8 cellular contexts compared by ENCODE assay signal in the genomic region with DNA sequence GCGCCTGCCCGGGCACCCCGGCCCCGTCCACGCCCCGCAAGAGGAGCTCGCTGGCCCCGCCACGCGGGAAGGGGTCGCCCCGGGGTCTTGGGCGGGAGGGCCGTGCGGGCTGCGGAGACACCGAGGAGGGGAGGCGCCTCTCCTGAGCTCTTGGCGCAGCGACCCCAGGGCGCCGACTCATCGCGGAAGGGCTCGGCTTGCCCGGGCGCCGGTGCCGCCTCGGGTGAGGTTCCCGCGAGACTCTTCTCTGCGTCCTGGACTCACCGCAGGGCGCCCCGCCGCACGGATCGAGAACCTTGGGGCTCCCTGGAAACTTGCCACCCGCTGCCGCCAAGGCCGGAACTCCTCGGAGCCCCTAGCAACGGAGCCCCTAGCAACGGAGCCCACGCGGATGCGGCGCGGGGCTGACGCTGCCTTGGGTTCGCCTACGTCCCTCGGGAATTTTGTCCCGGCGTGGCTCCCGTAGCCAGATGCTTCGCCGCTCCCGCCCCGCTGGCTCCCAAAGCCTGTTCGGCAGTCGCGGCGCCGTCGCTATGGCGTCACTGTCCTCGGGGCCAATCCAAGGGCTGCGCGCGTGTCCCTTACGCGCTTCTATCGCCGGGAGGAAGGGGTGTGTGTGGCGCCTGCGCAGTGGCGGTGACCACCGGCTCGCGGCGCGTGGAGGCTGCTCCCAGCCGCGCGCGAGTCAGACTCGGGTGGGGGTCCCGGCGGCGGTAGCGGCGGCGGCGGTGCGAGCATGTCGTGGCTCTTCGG. TPM values are rescaled to one million over a fixed set of nuclear protein-coding genes. Genes with fewer than 3 reads are reported as not detected.
DNase-seq lines count a peak whose midpoint lies in the region; ATAC-seq and TF ChIP-seq lines count a peak whose summit lies in the region.

TSS of gene ATAD3A (plus strand) at position 630 of the 753 bp plus-strand sequence. CDS start at position 737, 107 bp downstream.

- peak; percentile 83 for ATAC-seq in HG02571 (IDR thresholded peaks at IDR 0.05; ENCODE audit: unreplicated experiment)

- no CpG with 5 or more reads among the region's 99 CpGs for WGBS in neuronal stem cell (ENCODE audit: extremely low coverage in 2 of 2, insufficient read length in 2 of 2, insufficient replicate concordance in 1 of 2), 2 donors

- H3K27ac ChIP-seq in neuronal stem cell (replicated peaks; ENCODE audit: low read length) = peak within 1 kb of the TSS; percentile 84
- peak within 1 kb of the TSS; percentile 76 for H3K27ac ChIP-seq in subcutaneous abdominal adipose tissue (ENCODE audit: low read depth, low read length)

- H3K9me3 ChIP-seq in neuronal stem cell (replicated peaks in 1 of 2; ENCODE audit: control insufficient read depth in 2 of 2, insufficient read depth in 1 of 2, low read depth in 1 of 2, low read length in 2 of 2) (no peaks in the 10 kb centered on the region), subcutaneous abdominal adipose tissue (ENCODE audit: control insufficient read depth in 5 of 5, low read length in 5 of 5) (no peaks in the 10 kb centered on the region)

- H2BK5ac ChIP-seq in neuronal stem cell (ENCODE audit: low read length) = peak within 1 kb of the TSS; percentile 84

- H3K27me3 ChIP-seq in GM06990 (replicated peaks; ENCODE audit: control insufficient read depth, insufficient read depth, low read length) (no peaks in the 10 kb centered on the region), neuronal stem cell (ENCODE audit: control insufficient read depth in 3 of 3, insufficient read depth in 3 of 3, low read depth in 1 of 3, low read length in 3 of 3) (no peaks in the 10 kb centered on the region), subcutaneous abdominal adipose tissue (ENCODE audit: control insufficient read depth in 5 of 5, insufficient read depth in 4 of 5, low read length in 5 of 5) (no peaks in the 10 kb centered on the region)

- no peak within 1 kb of the TSS for H4K8ac ChIP-seq in neuronal stem cell (ENCODE audit: low read depth, low read length)

- no peak for TF ChIP-seq CTCF in GM06990 (IDR thresholded peaks at IDR 0.05; ENCODE audit: insufficient read depth, low read length, poor library complexity, severe bottlenecking)
- TF ChIP-seq CTCF in NB4 (IDR thresholded peaks at IDR 0.05; ENCODE audit: low read depth, low read length) = no peak

- peak within 1 kb of the TSS; percentile 25 for H3K14ac ChIP-seq in neuronal stem cell (ENCODE audit: low read length)

- H3K9ac ChIP-seq in neuronal stem cell (ENCODE audit: low read depth, low read length, poor library complexity) = peak within 1 kb of the TSS; percentile 87
- H3K9ac ChIP-seq in subcutaneous abdominal adipose tissue (ENCODE audit: low read length in 5 of 5) = peak within 1 kb of the TSS; percentile 44 to 88 (median 79)

- peak within 1 kb of the TSS; percentile 35 for H2BK120ac ChIP-seq in neuronal stem cell (ENCODE audit: low read depth, low read length)

- H3K4me3 ChIP-seq in GM06990 (replicated peaks; ENCODE audit: low read depth, low read length) (peak within 1 kb of the TSS; percentile 88), NB4 (ENCODE audit: low read depth, low read length) (peak within 1 kb of the TSS; percentile 88), neuronal stem cell (ENCODE audit: low read length in 2 of 2) (peak within 1 kb of the TSS; percentile 68 to 94), subcutaneous abdominal adipose tissue (ENCODE audit: low read depth in 1 of 5, low read length in 5 of 5) (peak within 1 kb of the TSS; percentile 60 to 96 (median 87))

- peak; percentile 43 for TF ChIP-seq POLR2A in NB4 (IDR thresholded peaks at IDR 0.05; ENCODE audit: extremely low read depth, insufficient read length)

- H3K4me1 ChIP-seq in neuronal stem cell (ENCODE audit: control insufficient read depth in 2 of 2, insufficient read depth in 1 of 2, low read depth in 1 of 2, low read length in 2 of 2) = peaks cover 1 to 5% of the 10 kb centered on the region in 2 donors
- H3K4me1 ChIP-seq in subcutaneous abdominal adipose tissue (ENCODE audit: control insufficient read depth in 5 of 5, insufficient read depth in 5 of 5, low read length in 5 of 5) = peaks cover 2 to 18% (median 12%) of the 10 kb centered on the region in 5 donors

- no peak within 1 kb of the TSS for H2BK12ac ChIP-seq in neuronal stem cell (ENCODE audit: low read length)

- no peak within 1 kb of the TSS for H2BK15ac ChIP-seq in neuronal stem cell (ENCODE audit: low read length)

- H3K36me3 ChIP-seq in GM06990 (ENCODE audit: control insufficient read depth, insufficient read depth, low read length) (peaks cover 1% of the 10 kb centered on the region), neuronal stem cell (replicated peaks in 1 of 2; ENCODE audit: control insufficient read depth in 2 of 2, insufficient read depth in 2 of 2, low read length in 2 of 2) (peaks cover 4% of the 10 kb centered on the region in 2 donors), subcutaneous abdominal adipose tissue (ENCODE audit: control insufficient read depth in 5 of 5, insufficient read depth in 5 of 5, low read length in 5 of 5) (peaks cover 0 to 4% (median 0%) of the 10 kb centered on the region in 5 donors)

- H3K4ac ChIP-seq in neuronal stem cell (ENCODE audit: low read length) = no peak within 1 kb of the TSS

- peak within 1 kb of the TSS; percentile 94 for H3K18ac ChIP-seq in neuronal stem cell (ENCODE audit: low read length)

- peak within 1 kb of the TSS; percentile 68 for H4K91ac ChIP-seq in neuronal stem cell (ENCODE audit: low read depth, low read length, poor library complexity)

- peak within 1 kb of the TSS; percentile 86 for H3K4me2 ChIP-seq in neuronal stem cell (ENCODE audit: insufficient read depth, low read length, poor library complexity, severe bottlenecking)

- peak within 1 kb of the TSS; percentile 97 for H2AFZ ChIP-seq in neuronal stem cell (ENCODE audit: low read length)

- H3K23ac ChIP-seq in neuronal stem cell (ENCODE audit: low read depth, low read length, poor library complexity) = peak within 1 kb of the TSS; percentile 96

- no peaks in the 10 kb centered on the region for H3K79me1 ChIP-seq in neuronal stem cell (ENCODE audit: low read depth, low read length)

- DNase-seq in GM06990 (ENCODE audit: extremely low read depth, insufficient read length) (peak; percentile 96), NB4 (ENCODE audit: low read depth) (peak; percentile 98), SK-N-DZ (ENCODE audit: low spot score) (peak; percentile 94), foreskin melanocyte (peak; percentile 97), neuronal stem cell (ENCODE audit: low spot score) (peak; percentile 97)
- peak; percentile 97 for DNase-seq in activated naive CD4-positive, alpha-beta T cell treated with Interleukin-2 at 50 U/mL for 16 hours

- peak within 1 kb of the TSS; percentile 53 for H2AK5ac ChIP-seq in neuronal stem cell (ENCODE audit: low read depth, low read length)

RNA-seq across cellular contexts. Expression of gene ATAD3A, which starts in this region (rescaled TPM):
- polyA plus RNA-seq in SK-N-DZ (2014; cell fraction: cytosol; rRNA removed) = 38.0 and 57.0 TPM in 2 replicates
- polyA plus RNA-seq in SK-N-DZ (2014; cell fraction: nucleus; rRNA removed) = 73.6 and 93.9 TPM in 2 replicates
- polyA plus RNA-seq in neuronal stem cell (2013, experiment 1 of 2) = 20.2 TPM
- polyA plus RNA-seq in neuronal stem cell (2013, experiment 2 of 2) = 19.1 TPM

Comparison
In these comparisons a context has a peak if more than half of its experiments do, and no peak if none do; other contexts are left out.
1. Peak in every context shown above with its lines: DNase-seq, ATAC-seq, H3K4me3 ChIP-seq and H3K27ac ChIP-seq.